Comparison of ENCODE assay signal across 13 cellular contexts in the genomic region with DNA sequence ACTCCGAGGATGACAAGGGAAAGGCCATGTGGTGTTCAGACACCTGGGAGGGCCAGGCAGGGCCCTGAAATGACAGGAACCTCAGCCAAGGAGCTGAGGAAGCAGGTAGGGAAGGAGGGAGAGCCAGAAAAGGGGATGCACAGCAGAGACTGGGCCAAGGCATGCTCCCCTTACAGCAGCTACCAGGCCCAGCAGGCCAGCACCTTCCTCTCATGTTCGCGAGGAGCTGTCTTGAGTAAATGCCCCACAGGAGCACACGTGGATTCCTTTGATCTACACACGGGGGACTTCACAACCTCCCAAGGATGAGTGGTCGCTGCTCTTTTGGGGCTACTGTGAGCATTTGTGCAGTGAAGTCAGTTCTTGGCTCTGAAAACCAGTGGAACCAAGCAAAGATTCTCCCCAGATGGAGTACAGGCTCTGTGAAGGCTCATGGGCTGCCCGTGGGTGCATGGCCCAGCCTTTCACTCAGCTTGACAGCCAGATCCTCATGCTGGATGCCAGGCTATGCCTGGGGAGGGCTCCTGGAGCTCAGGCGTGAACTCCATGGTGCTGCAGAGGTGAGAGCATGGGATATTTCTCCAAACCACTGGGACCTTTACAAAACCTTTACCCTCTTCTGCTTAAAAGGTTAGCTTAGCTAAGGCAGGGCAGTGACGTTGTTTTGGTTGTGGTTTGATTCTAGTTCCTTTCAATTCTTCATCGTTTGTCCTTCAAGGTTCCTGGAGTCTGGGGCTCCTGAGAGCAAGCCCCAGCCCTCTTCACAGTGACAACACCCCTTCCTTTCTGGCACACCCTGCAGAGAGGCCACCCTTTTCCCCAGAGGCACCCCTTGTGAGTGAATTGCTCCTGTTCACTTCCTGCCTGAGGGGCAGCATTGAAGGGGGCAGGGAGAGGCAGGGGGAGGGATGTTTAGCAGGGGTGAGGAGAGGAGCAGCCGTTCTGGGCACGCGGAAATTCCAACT.
A peak's percentile ranks its signal among the peaks of the same experiment; 100 is the strongest.
DNase-seq lines count a peak whose midpoint lies in the region; ATAC-seq and FAIRE-seq lines count a peak whose summit lies in the region.
"Had no signal": no experiment of that assay in that cellular context is flagged by ENCODE, and none has a peak within 500 bp of the region (broad histone marks: within the 10 kb centered on the region; RNA-seq: fewer than 3 reads in every experiment).

No MANE protein-coding gene starts in this region.

- H3K4me1 Mint-ChIP-seq in activated CD4-positive, alpha-beta T cell treated with anti-CD3 and anti-CD28 coated beads, Interleukin-2, amount 10 ng/mL, durations not matched to agents 7 days and 5 days: peaks cover 61% of the 10 kb centered on the region
- peaks cover 54% of the 10 kb centered on the region for H3K4me1 Mint-ChIP-seq in activated CD4-positive, alpha-beta memory T cell treated with anti-CD3 and anti-CD28 coated beads for 36 hours (ENCODE audit: low read depth)
- H3K4me1 Mint-ChIP-seq in stimulated activated naive CD8-positive, alpha-beta T cell treated with anti-CD3 and anti-CD28 coated beads, Interleukin-15, Interleukin-2, amounts not matched to agents 100 ng/mL and 50 ng/mL, for 24 hours (ENCODE audit: low read depth): peaks cover 59% of the 10 kb centered on the region

- ATAC-seq in HG02943 (IDR thresholded peaks at IDR 0.05; ENCODE audit: low read depth, unreplicated experiment): peak; percentile 64
- ATAC-seq: body of pancreas, upper lobe of right lung had no signal

- H3K9me3 Mint-ChIP-seq in activated CD4-positive, alpha-beta T cell treated with anti-CD3 and anti-CD28 coated beads, Interleukin-2, amount 10 ng/mL, durations not matched to agents 7 days and 5 days: no peaks in the 10 kb centered on the region
- no peaks in the 10 kb centered on the region for H3K9me3 Mint-ChIP-seq in activated CD4-positive, alpha-beta memory T cell treated with anti-CD3 and anti-CD28 coated beads for 36 hours
- H3K9me3 Mint-ChIP-seq in stimulated activated naive CD8-positive, alpha-beta T cell treated with anti-CD3 and anti-CD28 coated beads, Interleukin-15, Interleukin-2, amounts not matched to agents 100 ng/mL and 50 ng/mL, for 24 hours: no peaks in the 10 kb centered on the region

- intact Hi-C loops in activated CD4-positive, alpha-beta memory T cell treated with anti-CD3 and anti-CD28 coated beads for 36 hours (cut with micrococcal nuclease): no loop called here
- intact Hi-C loops in posterior cingulate gyrus (cut with DNase I): no loop called here

- peak overlapping the region; percentile 91 for H3K27ac Mint-ChIP-seq in activated CD4-positive, alpha-beta T cell treated with anti-CD3 and anti-CD28 coated beads, Interleukin-2, amount 10 ng/mL, durations not matched to agents 7 days and 5 days
- peak overlapping the region; percentile 59 for H3K27ac Mint-ChIP-seq in activated CD4-positive, alpha-beta memory T cell treated with anti-CD3 and anti-CD28 coated beads for 36 hours
- peak overlapping the region; percentile 91 for H3K27ac Mint-ChIP-seq in stimulated activated naive CD8-positive, alpha-beta T cell treated with anti-CD3 and anti-CD28 coated beads, Interleukin-15, Interleukin-2, amounts not matched to agents 100 ng/mL and 50 ng/mL, for 24 hours

- no peak for FAIRE-seq in urothelium cell line (lab: Jason Lieb, UNC)
- FAIRE-seq: keratinocyte had no signal

- peak; percentile 44 for DNase-seq in activated CD4-positive, alpha-beta T cell treated with anti-CD3 and anti-CD28 coated beads, Interleukin-2, amount 10 ng/mL, durations not matched to agents 7 days and 5 days
- DNase-seq in activated CD4-positive, alpha-beta T cell treated with anti-CD3 and anti-CD28 coated beads, Interleukin-2, amount 50 U/mL, for 48 hours: no peak
- DNase-seq in activated CD4-positive, alpha-beta memory T cell treated with anti-CD3 and anti-CD28 coated beads for 36 hours: peak; percentile 30
- DNase-seq in NK-92 (lab: John Stamatoyannopoulos, UW; ENCODE audit: unreplicated experiment) (no peak), urothelium cell line (ENCODE audit: low spot score) (no peak), posterior cingulate gyrus (no peak)
- DNase-seq: body of pancreas, NCI-H1092 treated with DMSO at 0.1 percent for 48 hours, Peyer's patch, upper lobe of right lung had no signal

- POLR2A ChIA-PET in activated CD4-positive, alpha-beta T cell treated with anti-CD3 and anti-CD28 coated beads, Interleukin-2, amount 10 ng/mL, durations not matched to agents 7 days and 5 days (lab: Charles Lee): no interaction called here
- POLR2A ChIA-PET in activated CD4-positive, alpha-beta memory T cell treated with anti-CD3 and anti-CD28 coated beads for 36 hours (lab: Charles Lee): interaction anchor here (0.7 kb wide), 1 partner anchor 14 kb away, joined by 3 read pairs; no protein-coding TSS in a partner anchor

- H3K4me3 Mint-ChIP-seq in activated CD4-positive, alpha-beta T cell treated with anti-CD3 and anti-CD28 coated beads, Interleukin-2, amount 10 ng/mL, durations not matched to agents 7 days and 5 days: no peak overlapping the region
- no peak overlapping the region for H3K4me3 Mint-ChIP-seq in activated CD4-positive, alpha-beta memory T cell treated with anti-CD3 and anti-CD28 coated beads for 36 hours
- H3K4me3 Mint-ChIP-seq in stimulated activated naive CD8-positive, alpha-beta T cell treated with anti-CD3 and anti-CD28 coated beads, Interleukin-15, Interleukin-2, amounts not matched to agents 100 ng/mL and 50 ng/mL, for 24 hours: peak overlapping the region; percentile 46

- H3K36me3 Mint-ChIP-seq in activated CD4-positive, alpha-beta T cell treated with anti-CD3 and anti-CD28 coated beads, Interleukin-2, amount 10 ng/mL, durations not matched to agents 7 days and 5 days (ENCODE audit: low read depth): peaks cover 2% of the 10 kb centered on the region
- no peaks in the 10 kb centered on the region for H3K36me3 Mint-ChIP-seq in activated CD4-positive, alpha-beta memory T cell treated with anti-CD3 and anti-CD28 coated beads for 36 hours
- no peaks in the 10 kb centered on the region for H3K36me3 Mint-ChIP-seq in stimulated activated naive CD8-positive, alpha-beta T cell treated with anti-CD3 and anti-CD28 coated beads, Interleukin-15, Interleukin-2, amounts not matched to agents 100 ng/mL and 50 ng/mL, for 24 hours (ENCODE audit: low read depth)

- peaks cover 10% of the 10 kb centered on the region for H3K27me3 Mint-ChIP-seq in activated CD4-positive, alpha-beta T cell treated with anti-CD3 and anti-CD28 coated beads, Interleukin-2, amount 10 ng/mL, durations not matched to agents 7 days and 5 days
- no peaks in the 10 kb centered on the region for H3K27me3 Mint-ChIP-seq in activated CD4-positive, alpha-beta memory T cell treated with anti-CD3 and anti-CD28 coated beads for 36 hours
- no peaks in the 10 kb centered on the region for H3K27me3 Mint-ChIP-seq in stimulated activated naive CD8-positive, alpha-beta T cell treated with anti-CD3 and anti-CD28 coated beads, Interleukin-15, Interleukin-2, amounts not matched to agents 100 ng/mL and 50 ng/mL, for 24 hours

- CTCF ChIA-PET in activated CD4-positive, alpha-beta T cell treated with anti-CD3 and anti-CD28 coated beads, Interleukin-2, amount 10 ng/mL, durations not matched to agents 7 days and 5 days (lab: Charles Lee): interaction anchor here (1.3 kb wide), 1 partner anchor 14 kb away, joined by 7 read pairs; no protein-coding TSS in a partner anchor
- CTCF ChIA-PET in activated CD4-positive, alpha-beta memory T cell treated with anti-CD3 and anti-CD28 coated beads for 36 hours (lab: Charles Lee): interaction anchor here (1.1 to 1.2 kb wide), 2 partner anchors 12 to 25 kb away, joined by 3 to 4 read pairs; no protein-coding TSS in a partner anchor

Comparison
In these comparisons a context has a peak if more than half of its experiments do, and no peak if none do; other contexts are left out.
1. DNase-seq: peak in activated CD4-positive, alpha-beta T cell treated with anti-CD3 and anti-CD28 coated beads, Interleukin-2, amount 10 ng/mL, durations not matched to agents 7 days and 5 days (single experiment) and activated CD4-positive, alpha-beta memory T cell treated with anti-CD3 and anti-CD28 coated beads for 36 hours (single experiment); none in activated CD4-positive, alpha-beta T cell treated with anti-CD3 and anti-CD28 coated beads, Interleukin-2, amount 50 U/mL, for 48 hours (0 of 2), NK-92 (single experiment), urothelium cell line (single experiment) and posterior cingulate gyrus (0 of 10).
2. Peak in every context shown above with its lines, with median percentiles within 50 percentile points of each other: H3K27ac Mint-ChIP-seq.